In the genomic region with DNA sequence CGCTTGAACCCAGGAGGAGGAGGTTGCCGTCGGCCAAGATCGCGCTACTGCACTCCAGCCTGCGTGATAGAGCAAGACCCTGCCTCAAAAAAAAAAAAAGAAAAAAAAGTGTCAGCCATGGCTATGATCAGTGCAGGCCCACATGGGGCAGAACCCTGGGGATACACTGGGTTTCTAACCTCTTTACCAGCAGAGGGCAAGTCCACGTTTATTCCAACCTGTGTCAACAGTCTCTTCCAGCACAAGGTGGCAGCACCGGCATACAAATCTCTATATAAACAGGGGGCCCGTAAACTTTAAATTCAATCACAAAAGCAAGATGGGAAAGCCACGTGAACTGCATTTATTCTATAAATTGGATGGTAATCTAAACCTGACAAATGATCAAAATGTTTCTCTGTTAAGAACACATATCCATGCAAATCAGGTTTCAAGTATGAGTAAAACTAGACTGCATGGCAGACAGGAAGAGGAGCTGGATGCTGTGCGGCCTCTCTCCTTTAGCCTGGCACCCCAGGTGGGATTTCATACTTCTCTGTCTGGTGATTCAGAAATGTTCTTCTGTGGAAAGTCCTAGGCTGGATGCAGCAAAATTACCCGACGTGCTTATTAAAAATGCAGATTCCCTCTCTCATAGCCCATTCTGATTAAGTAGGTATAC, we compare ENCODE assay signal across 9 cellular contexts. TPM values are rescaled to one million over a fixed set of nuclear protein-coding genes. Genes with fewer than 3 reads are reported as not detected.
DNase-seq lines count a peak whose midpoint lies in the region; ATAC-seq, FAIRE-seq and TF ChIP-seq lines count a peak whose summit lies in the region.
"Had no signal": no experiment of that assay in that cellular context is flagged by ENCODE, and none has a peak within 500 bp of the region (broad histone marks: within the 10 kb centered on the region; RNA-seq: fewer than 3 reads in every experiment).

No MANE protein-coding gene starts in this region.

- H3K9me3 Mint-ChIP-seq in Caco-2 (ENCODE audit: unreplicated experiment) (no peaks in the 10 kb centered on the region), neural progenitor cell (peaks cover 2% of the 10 kb centered on the region)
- H3K9me3 Mint-ChIP-seq in activated T-cell treated with anti-CD3 and anti-CD28 coated beads, Interleukin-2, amount 50 U/mL, for 72 hours: no peaks in the 10 kb centered on the region

- DNase-seq in Caco-2 (peak; percentile 79 to 82), LNCaP clone FGC (ENCODE audit: low read depth) (peak; percentile 52), RCC 7860 (ENCODE audit: low spot score) (peak; percentile 81), fibroblast of peridontal ligament (ENCODE audit: extremely low read depth) (peak; percentile 92), neural progenitor cell (ENCODE audit: low spot score) (peak; percentile 80), tibial artery (peak; percentile 77 to 78)
- peak; percentile 67 to 71 for DNase-seq in activated T-cell treated with anti-CD3 and anti-CD28 coated beads, Interleukin-2, amount 50 U/mL, for 72 hours

- no peaks in the 10 kb centered on the region for H3F3A ChIP-seq in neural progenitor cell (ENCODE audit: low read depth)

- H3K27ac ChIP-seq in neural progenitor cell (no peak overlapping the region), tibial artery (no peak overlapping the region)

- H3K27ac Mint-ChIP-seq in Caco-2 (ENCODE audit: unreplicated experiment): peak overlapping the region; percentile 29
- H3K27ac Mint-ChIP-seq in activated T-cell treated with anti-CD3 and anti-CD28 coated beads, Interleukin-2, amount 50 U/mL, for 72 hours: no peak overlapping the region
- H3K27ac Mint-ChIP-seq in neural progenitor cell: peak overlapping the region; percentile 16
- H3K27ac Mint-ChIP-seq: activated naive CD8-positive, alpha-beta T cell had no signal

- no peaks in the 10 kb centered on the region for H4K20me1 ChIP-seq in neural progenitor cell (ENCODE audit: low read depth)

- TF ChIP-seq CTCF in Caco-2 (IDR thresholded peaks at IDR 0.05; ENCODE audit: insufficient read depth in 1 of 2, low read depth in 1 of 2, low read length in 1 of 2, severe bottlenecking in 1 of 2, unreplicated experiment in 1 of 2) (peak; percentile 93 to 95), LNCaP clone FGC (IDR thresholded peaks at IDR 0.05; ENCODE audit: control insufficient read depth, extremely low read depth, insufficient read depth) (peak; percentile 98), neural progenitor cell (IDR thresholded peaks at IDR 0.05) (peak; percentile 94), tibial artery (IDR thresholded peaks at IDR 0.05) (peak; percentile 79 to 91)

- no peaks in the 10 kb centered on the region for H3K27me3 Mint-ChIP-seq in Caco-2 (ENCODE audit: insufficient read depth, unreplicated experiment)
- H3K27me3 Mint-ChIP-seq in activated T-cell treated with anti-CD3 and anti-CD28 coated beads, Interleukin-2, amount 50 U/mL, for 72 hours (ENCODE audit: low read depth): peaks cover 35% of the 10 kb centered on the region
- H3K27me3 Mint-ChIP-seq in neural progenitor cell (ENCODE audit: insufficient read depth, low read depth): peaks cover 7% of the 10 kb centered on the region

- peaks cover 17% of the 10 kb centered on the region for H3K4me1 Mint-ChIP-seq in Caco-2 (ENCODE audit: low read depth, unreplicated experiment)
- H3K4me1 Mint-ChIP-seq in activated T-cell treated with anti-CD3 and anti-CD28 coated beads, Interleukin-2, amount 50 U/mL, for 72 hours (ENCODE audit: low read depth): peaks cover 40% of the 10 kb centered on the region
- peaks cover 29% of the 10 kb centered on the region for H3K4me1 Mint-ChIP-seq in neural progenitor cell

- H3K4me3 Mint-ChIP-seq in Caco-2 (ENCODE audit: unreplicated experiment) (no peak overlapping the region), neural progenitor cell (peak overlapping the region; percentile 11)
- no peak overlapping the region for H3K4me3 Mint-ChIP-seq in activated T-cell treated with anti-CD3 and anti-CD28 coated beads, Interleukin-2, amount 50 U/mL, for 72 hours
- H3K4me3 Mint-ChIP-seq: activated naive CD8-positive, alpha-beta T cell had no signal

- no peaks in the 10 kb centered on the region for H3K27me3 ChIP-seq in Caco-2 (replicated peaks; ENCODE audit: control insufficient read depth, insufficient read depth, low read length)
- H3K27me3 ChIP-seq in neural progenitor cell: no peaks in the 10 kb centered on the region
- no peaks in the 10 kb centered on the region for H3K27me3 ChIP-seq in tibial artery

- H3K4me1 ChIP-seq in Caco-2: peaks cover 40% of the 10 kb centered on the region
- peaks cover 20% of the 10 kb centered on the region for H3K4me1 ChIP-seq in neural progenitor cell
- H3K4me1 ChIP-seq in tibial artery: peaks cover 0 to 31% (median 25%) of the 10 kb centered on the region in 4 donors

- intact Hi-C loops in Caco-2 (cut with micrococcal nuclease; ENCODE audit: unreplicated experiment): loop anchor here (1.0 to 5.0 kb wide), 6 partner anchors 101 to 495 kb away; no protein-coding TSS in a partner anchor
- intact Hi-C loops in tibial artery (cut with DNase I; ENCODE audit: low total_unique reads): loop anchor here (5.0 kb wide), 2 partner anchors 167 to 497 kb away; partner anchors contain the start of gene IL6

- no peak overlapping the region for H3K4me2 ChIP-seq in neural progenitor cell

- no peaks in the 10 kb centered on the region for H3K79me2 ChIP-seq in neural progenitor cell (ENCODE audit: low read depth)

- H3K9ac ChIP-seq in neural progenitor cell: no peak overlapping the region

- no TSS peak for BruUV-seq in Caco-2 (replicated peaks; lab: Mats Ljungman, UMichigan)

- no peak overlapping the region for H2AFZ ChIP-seq in neural progenitor cell (replicated peaks)

- H3K36me3 ChIP-seq in Caco-2 (ENCODE audit: control insufficient read depth, insufficient read depth, low read length): no peaks in the 10 kb centered on the region
- no peaks in the 10 kb centered on the region for H3K36me3 ChIP-seq in neural progenitor cell
- H3K36me3 ChIP-seq in tibial artery: no peaks in the 10 kb centered on the region

- H3K4me3 ChIP-seq in Caco-2 (ENCODE audit: low read depth, low read length) (no peak overlapping the region), LNCaP clone FGC (ENCODE audit: low read depth, low read length) (no peak overlapping the region), neural progenitor cell (no peak overlapping the region), tibial artery (no peak overlapping the region)

- no peaks in the 10 kb centered on the region for H3K36me3 Mint-ChIP-seq in Caco-2 (ENCODE audit: insufficient read depth, unreplicated experiment)
- no peaks in the 10 kb centered on the region for H3K36me3 Mint-ChIP-seq in activated T-cell treated with anti-CD3 and anti-CD28 coated beads, Interleukin-2, amount 50 U/mL, for 72 hours (ENCODE audit: insufficient read depth in 2 of 2)
- H3K36me3 Mint-ChIP-seq in neural progenitor cell: peaks cover 2% of the 10 kb centered on the region
- H3K36me3 Mint-ChIP-seq: activated naive CD8-positive, alpha-beta T cell had no signal

- peak; percentile 78 for FAIRE-seq in RCC 7860 (lab: Jason Lieb, UNC)

- CTCF ChIA-PET in Caco-2 (lab: Charles Lee): interaction anchor here (0.6 to 6.6 kb wide), 13 partner anchors 10 to 495 kb away, joined by 3 to 95 read pairs (median 7); partner anchors contain the start of genes IL6 and TOMM7

- ATAC-seq in GM21447 (IDR thresholded peaks at IDR 0.05; ENCODE audit: unreplicated experiment): peak; percentile 41
- peak; percentile 59 to 67 for ATAC-seq in activated T-cell treated with anti-CD3 and anti-CD28 coated beads, Interleukin-2, amount 50 U/mL, for 72 hours (replicated peaks in 1 of 2)

- H3K9me3 ChIP-seq in Caco-2: no peaks in the 10 kb centered on the region
- no peaks in the 10 kb centered on the region for H3K9me3 ChIP-seq in neural progenitor cell (ENCODE audit: low read depth)
- no peaks in the 10 kb centered on the region for H3K9me3 ChIP-seq in tibial artery

- POLR2A ChIA-PET in Caco-2 (lab: Charles Lee): interaction anchor here (0.8 kb wide), 1 partner anchor 24 kb away, joined by 9 read pairs; no protein-coding TSS in a partner anchor

RNA-seq across cellular contexts. Expression of gene STEAP1B, which starts 60.0 kb away (rescaled TPM):
- 1.7 TPM in 2 replicates for total RNA-seq in Caco-2 (2022)
- under 1 TPM in 1 of 2 donors, not detected in 1; 0.39 TPM for total RNA-seq in activated T-cell treated with anti-CD3 and anti-CD28 coated beads, Interleukin-2, amount 50 U/mL, for 72 hours
- total RNA-seq in neural progenitor cell (ENCODE audit: low replicate concordance): 1.6 and 3.0 TPM in 2 replicates
